In genomic region chr2:166384774-166385173, GRCh38 we compare ENCODE assay signal across 9 cellular contexts. TPM values are rescaled to one million over a fixed set of nuclear protein-coding genes. Genes with fewer than 3 reads are reported as not detected.
DNase-seq lines count a peak whose midpoint lies in the region; ATAC-seq, FAIRE-seq and TF ChIP-seq lines count a peak whose summit lies in the region.
"Had no signal": no experiment of that assay in that cellular context is flagged by ENCODE, and none has a peak within 500 bp of the region (broad histone marks: within the 10 kb centered on the region; RNA-seq: fewer than 3 reads in every experiment).

No MANE protein-coding gene starts in this region.

- H4K20me1 ChIP-seq in HCT116 (ENCODE audit: insufficient read depth) = no peaks in the 10 kb centered on the region

- CTCF ChIA-PET in HCT116 (lab: Charles Lee) = interaction anchor here (1.0 to 2.8 kb wide), 5 partner anchors 9 to 24 kb away, joined by 3 to 9 read pairs (median 4); partner anchors contain the start of gene SCN9A

- H3K36me3 ChIP-seq in HCT116 (ENCODE audit: control insufficient read depth in 1 of 2, insufficient read depth in 2 of 2, low read length in 2 of 2) (no peaks in the 10 kb centered on the region), adipocyte (ENCODE audit: control insufficient read depth, insufficient read depth, low read length, severe bottlenecking) (no peaks in the 10 kb centered on the region), right lobe of liver (no peaks in the 10 kb centered on the region)

- peak overlapping the region; percentile 34; the same call in 1 of the 2 replicates for H3K4me2 ChIP-seq in HCT116 (ENCODE audit: low read length)

- POLR2A ChIA-PET in HCT116 (lab: Charles Lee) = interaction anchor here (1.0 kb wide), 1 partner anchor 26 kb away, joined by 3 read pairs; no protein-coding TSS in a partner anchor

- no peak for DNase-seq in HCT116 (ENCODE audit: low read depth, low spot score)
- peak; percentile 77 for DNase-seq in adipocyte (ENCODE audit: low read depth)
- no peak for DNase-seq in right lobe of liver
- DNase-seq in hepatic stellate cell (ENCODE audit: low spot score) = no peak
- no peak for DNase-seq in HTR-8/SVneo (ENCODE audit: insufficient read length, low spot score)

- no peak overlapping the region for H3K4me3 ChIP-seq in HCT116 (replicated peaks in 1 of 2; ENCODE audit: low read depth in 1 of 2, low read length in 2 of 2)
- no peak overlapping the region for H3K4me3 ChIP-seq in adipocyte (ENCODE audit: low read length)
- H3K4me3 ChIP-seq in right lobe of liver = peak overlapping the region in 2 of 3 donors; percentile 22 to 30
- H3K4me3 ChIP-seq: skin epidermis had no signal

- no peak overlapping the region for H2AFZ ChIP-seq in HCT116 (ENCODE audit: low read depth, low read length, poor library complexity, severe bottlenecking)

- H3K27ac ChIP-seq in C4-2B (no peak overlapping the region), HCT116 (ENCODE audit: low read depth, low read length) (no peak overlapping the region), right lobe of liver (no peak overlapping the region)
- H3K27ac ChIP-seq: skin epidermis had no signal

- RAD21 ChIA-PET in HCT116 (lab: Charles Lee; ENCODE audit: low non-redundant PET in 1 of 2, low total read pairs in 2 of 2, uncharacterized antibody in 2 of 2, unreplicated experiment in 2 of 2) = no interaction called here

- WGBS in right lobe of liver (ENCODE audit: insufficient coverage, low coverage, low lambda C conversion rate, missing lambda C conversion rate) = 42% methylated on average over 7 of the region's 8 CpGs

- no peak for FAIRE-seq in HTR-8/SVneo (lab: Jason Lieb, UNC)

- TF ChIP-seq CTCF in C4-2B (conservative IDR thresholded peaks at IDR 0.05) = peak; percentile 64
- peak in 2 of 3 experiments; percentile 16 to 57; a peak in 3 of 6 replicates for TF ChIP-seq CTCF in HCT116 (IDR thresholded peaks at IDR 0.05 in 2 of 3, conservative IDR thresholded peaks at IDR 0.05 in 1 of 3; ENCODE audit: borderline replicate concordance in 1 of 3, insufficient read depth in 1 of 3, low read depth in 2 of 3, low read length in 2 of 3)
- peak; percentile 52 to 64 (median 56) for TF ChIP-seq CTCF in right lobe of liver (IDR thresholded peaks at IDR 0.05)

- H3K9ac ChIP-seq in HCT116 (ENCODE audit: low read length) (no peak overlapping the region), adipocyte (ENCODE audit: low read length) (no peak overlapping the region)

- intact Hi-C loops in HCT116 (cut with micrococcal nuclease) = no loop called here
- intact Hi-C loops in right lobe of liver (cut with DNase I) = no loop called here

- H3K4me1 ChIP-seq in HCT116 (ENCODE audit: control insufficient read depth in 1 of 2, insufficient read depth in 2 of 2, low read length in 2 of 2) = no peaks in the 10 kb centered on the region
- H3K4me1 ChIP-seq in adipocyte (ENCODE audit: control insufficient read depth, insufficient read depth, low read length) = no peaks in the 10 kb centered on the region
- no peaks in the 10 kb centered on the region for H3K4me1 ChIP-seq in right lobe of liver

- no peaks in the 10 kb centered on the region for H3K79me2 ChIP-seq in HCT116 (ENCODE audit: insufficient read depth, low read length)

- no peaks in the 10 kb centered on the region for H3K9me2 ChIP-seq in HCT116 (ENCODE audit: insufficient read depth)

- H3K9me3 ChIP-seq in HCT116 (ENCODE audit: control insufficient read depth in 1 of 2, insufficient read depth in 1 of 2, low read depth in 1 of 2, low read length in 2 of 2) (no peaks in the 10 kb centered on the region), adipocyte (ENCODE audit: control insufficient read depth, low read length) (no peaks in the 10 kb centered on the region), right lobe of liver (no peaks in the 10 kb centered on the region)

- peak; percentile 28 for TF ChIP-seq RAD21 in HCT116 (IDR thresholded peaks at IDR 0.05; ENCODE audit: low read depth)

- H3K27me3 ChIP-seq in HCT116 (ENCODE audit: insufficient read depth, low read length) (peaks cover 37% of the 10 kb centered on the region), adipocyte (replicated peaks; ENCODE audit: control insufficient read depth, insufficient read depth, low read length) (no peaks in the 10 kb centered on the region), right lobe of liver (no peaks in the 10 kb centered on the region)

- peak; percentile 27; the same call in 1 of the 2 replicates for ATAC-seq in HCT116
- ATAC-seq in right lobe of liver = peak in 3 of 4 donors; percentile 50 to 69 (median 50)
- ATAC-seq in HG02938 (IDR thresholded peaks at IDR 0.05; ENCODE audit: unreplicated experiment) = no peak
- ATAC-seq in GM19452 (IDR thresholded peaks at IDR 0.05; ENCODE audit: unreplicated experiment) = no peak

- TF ChIP-seq POLR2A in HCT116 (IDR thresholded peaks at IDR 0.05; ENCODE audit: borderline replicate concordance, extremely low read depth, insufficient read depth, insufficient read length) = no peak
- no peak for TF ChIP-seq POLR2A in right lobe of liver (IDR thresholded peaks at IDR 0.05)

- no TSS peak for BruUV-seq in HCT116 (replicated peaks; lab: Mats Ljungman, UMichigan)

TF ChIP-seq in HCT116, 20 proteins besides CTCF, POLR2A, EP300 and RAD21:
- TF ChIP-seq SIN3A (IDR thresholded peaks at IDR 0.05; ENCODE audit: low read depth) = no peak
- no peak for TF ChIP-seq CBX3 (IDR thresholded peaks at IDR 0.05; ENCODE audit: low read depth)
- no peak for TF ChIP-seq SRF (IDR thresholded peaks at IDR 0.05; ENCODE audit: low read depth)
- TF ChIP-seq JUND (IDR thresholded peaks at IDR 0.05) = no peak
- TF ChIP-seq EZH2phosphoT487 (IDR thresholded peaks at IDR 0.05; ENCODE audit: borderline replicate concordance) = no peak
- no peak for TF ChIP-seq ZNF274 (IDR thresholded peaks at IDR 0.05; ENCODE audit: low read depth, low read length)
- TF ChIP-seq ELF1 (IDR thresholded peaks at IDR 0.05; ENCODE audit: borderline replicate concordance, low read depth) = no peak
- TF ChIP-seq SP1 (IDR thresholded peaks at IDR 0.05; ENCODE audit: low read depth) = no peak
- no peak for TF ChIP-seq REST (IDR thresholded peaks at IDR 0.05; ENCODE audit: low read depth)
- no peak for TF ChIP-seq TCF7L2 (IDR thresholded peaks at IDR 0.05; ENCODE audit: borderline replicate concordance, extremely low read depth, insufficient read depth, insufficient read length)
- no peak for TF ChIP-seq ATF3 (IDR thresholded peaks at IDR 0.05)
- TF ChIP-seq YY1 (IDR thresholded peaks at IDR 0.05; ENCODE audit: extremely low read depth, insufficient replicate concordance, low read depth, low read length) = no peak
- TF ChIP-seq EGR1 (IDR thresholded peaks at IDR 0.05; ENCODE audit: low read depth) = no peak
- TF ChIP-seq FOSL1 (IDR thresholded peaks at IDR 0.05; ENCODE audit: low read depth) = no peak
TF ChIP-seq in HCT116: peak in this region for 0.

RNA-seq across cellular contexts. Expression of gene SCN9A, which starts 9.0 kb away (rescaled TPM):
- total RNA-seq in HCT116 (2021; ENCODE audit: unreplicated experiment) = 0.07 TPM
- not detected in 2 replicates for polyA plus RNA-seq in HCT116 (2012)
- 10 to 100 TPM in 1 of 6 experiments, 1 to 10 TPM in 5; 2.1 to 10.2 (median 5.1) TPM for total RNA-seq in right lobe of liver

Comparison
In these comparisons a context has a peak if more than half of its experiments do, and no peak if none do; other contexts are left out.
1. ATAC-seq: peak in HCT116 (single experiment) and right lobe of liver (3 of 4); none in HG02938 (single experiment) and GM19452 (single experiment).
2. H3K4me3 ChIP-seq: peak in right lobe of liver (2 of 3); none in HCT116 (0 of 2) and adipocyte (single experiment).
3. Peak in every context shown above with its lines, with median percentiles within 50 percentile points of each other: CTCF ChIP-seq.